ENCODE assay signal across 8 cellular contexts in the genomic region with DNA sequence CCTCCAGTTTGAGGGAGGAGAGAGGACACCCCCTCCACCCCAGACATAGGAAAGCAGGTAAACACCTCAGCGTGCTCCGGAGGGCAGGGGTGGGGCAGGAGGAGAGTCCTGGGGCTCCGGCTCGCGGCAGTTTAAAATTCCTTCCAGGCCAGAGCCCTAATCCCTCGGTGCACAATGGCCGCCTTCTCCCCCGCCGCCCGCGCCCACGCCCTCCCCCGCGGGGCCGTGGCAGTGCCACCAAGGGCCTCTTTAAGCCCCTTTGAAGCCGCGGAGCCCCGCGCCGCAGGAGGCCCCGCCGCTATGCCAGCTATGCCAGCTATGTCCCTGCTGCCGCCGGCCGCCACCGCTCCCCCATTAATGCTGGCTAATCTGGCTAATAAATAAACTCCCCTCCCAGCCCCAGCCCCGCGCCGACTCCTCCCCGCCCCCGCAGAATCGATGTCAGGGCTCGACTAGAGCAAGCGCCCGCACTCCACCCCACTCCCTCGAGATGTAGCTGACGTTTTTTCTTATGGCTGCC.
A peak's percentile ranks its signal among the peaks of the same experiment; 100 is the strongest.
DNase-seq lines count a peak whose midpoint lies in the region; ATAC-seq lines count a peak whose summit lies in the region.

No MANE protein-coding gene starts in this region.

- no peak overlapping the region for H3K27ac Mint-ChIP-seq in activated naive CD8-positive, alpha-beta T cell treated with anti-CD3 and anti-CD28 coated beads for 36 hours

- no peak for ATAC-seq in HG02884 (IDR thresholded peaks at IDR 0.05; ENCODE audit: unreplicated experiment)
- ATAC-seq in GM21360 (IDR thresholded peaks at IDR 0.05; ENCODE audit: unreplicated experiment) = no peak
- ATAC-seq in GM18868 (IDR thresholded peaks at IDR 0.05; ENCODE audit: unreplicated experiment) = no peak

- H3K9ac ChIP-seq in subcutaneous abdominal adipose tissue (ENCODE audit: low read length in 5 of 5) = no peak overlapping the region

- H3K9me3 ChIP-seq in subcutaneous abdominal adipose tissue (ENCODE audit: control insufficient read depth in 5 of 5, low read length in 5 of 5) = no peaks in the 10 kb centered on the region

- H3K4me1 ChIP-seq in subcutaneous abdominal adipose tissue (ENCODE audit: control insufficient read depth in 5 of 5, insufficient read depth in 5 of 5, low read length in 5 of 5) = peaks cover 0 to 13% (median 8%) of the 10 kb centered on the region in 5 donors

- no peaks in the 10 kb centered on the region for H3K36me3 ChIP-seq in subcutaneous abdominal adipose tissue (ENCODE audit: control insufficient read depth in 5 of 5, insufficient read depth in 5 of 5, low read length in 5 of 5)

- H3K9me3 Mint-ChIP-seq in activated naive CD8-positive, alpha-beta T cell treated with anti-CD3 and anti-CD28 coated beads for 36 hours = no peaks in the 10 kb centered on the region

- H3K27ac ChIP-seq in subcutaneous abdominal adipose tissue (ENCODE audit: low read depth, low read length) = no peak overlapping the region

- peaks cover 42% of the 10 kb centered on the region for H3K27me3 Mint-ChIP-seq in activated naive CD8-positive, alpha-beta T cell treated with anti-CD3 and anti-CD28 coated beads for 36 hours

- H3K4me3 Mint-ChIP-seq in activated naive CD8-positive, alpha-beta T cell treated with anti-CD3 and anti-CD28 coated beads for 36 hours = peak overlapping the region; percentile 90

- DNase-seq in stimulated activated CD4-positive, alpha-beta T cell treated with anti-CD3 and anti-CD28 coated beads, Interleukin-4, amount 100 ng/mL, for 4 hours = peak; percentile 7 to 43
- DNase-seq in stimulated activated CD4-positive, alpha-beta T cell treated with anti-CD3 and anti-CD28 coated beads, Interleukin-12 subunit alpha, Interleukin-12 subunit beta, amount 100 ng/mL, for 4 hours = no peak
- no peak for DNase-seq in activated naive CD8-positive, alpha-beta T cell treated with anti-CD3 and anti-CD28 coated beads for 36 hours
- peak; percentile 76 for DNase-seq in iPS-NIHi11 (ENCODE audit: low spot score)

- H3K36me3 Mint-ChIP-seq in activated naive CD8-positive, alpha-beta T cell treated with anti-CD3 and anti-CD28 coated beads for 36 hours = peaks cover 2% of the 10 kb centered on the region

- peaks cover 19% of the 10 kb centered on the region for H3K4me1 Mint-ChIP-seq in activated naive CD8-positive, alpha-beta T cell treated with anti-CD3 and anti-CD28 coated beads for 36 hours

- peaks cover 14 to 54% (median 39%) of the 10 kb centered on the region in 5 donors for H3K27me3 ChIP-seq in subcutaneous abdominal adipose tissue (ENCODE audit: control insufficient read depth in 5 of 5, insufficient read depth in 4 of 5, low read length in 5 of 5)

- peak overlapping the region; percentile 43 to 56 (median 49) for H3K4me3 ChIP-seq in subcutaneous abdominal adipose tissue (ENCODE audit: low read depth in 1 of 5, low read length in 5 of 5)

Comparison
In these comparisons a context has a peak if more than half of its experiments do, and no peak if none do; other contexts are left out.
1. DNase-seq: peak in stimulated activated CD4-positive, alpha-beta T cell treated with anti-CD3 and anti-CD28 coated beads, Interleukin-4, amount 100 ng/mL, for 4 hours (2 of 2) and iPS-NIHi11 (single experiment); none in stimulated activated CD4-positive, alpha-beta T cell treated with anti-CD3 and anti-CD28 coated beads, Interleukin-12 subunit alpha, Interleukin-12 subunit beta, amount 100 ng/mL, for 4 hours (single experiment) and activated naive CD8-positive, alpha-beta T cell treated with anti-CD3 and anti-CD28 coated beads for 36 hours (single experiment).